In the genomic region with DNA sequence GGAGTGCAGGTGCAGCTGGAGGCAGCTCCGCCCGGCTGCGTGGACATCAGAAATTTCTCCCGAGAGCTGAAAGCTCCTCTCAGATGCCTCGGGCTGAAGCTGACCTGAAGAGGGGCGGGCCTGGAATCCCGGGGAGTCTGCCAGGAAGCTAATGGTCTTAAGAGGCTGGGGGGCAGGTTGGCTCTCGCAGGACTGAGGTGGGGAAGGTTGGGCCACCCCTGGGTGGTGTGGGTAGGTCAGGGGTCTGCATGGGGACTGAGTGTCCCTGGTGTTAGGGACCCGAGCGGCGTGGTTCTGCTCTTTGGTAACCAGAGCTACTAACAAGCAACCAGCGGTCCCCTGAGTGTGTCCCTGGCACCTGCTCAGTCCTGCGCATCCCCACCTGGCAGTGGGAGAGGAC, we compare ENCODE assay signal across 1 cellular context.
TF ChIP-seq lines count a peak whose summit lies in the region.

No MANE protein-coding gene starts in this region.

TF ChIP-seq in K562, 482 proteins besides CTCF, POLR2A, EP300 and RAD21:
- no peak for TF ChIP-seq FOXK2 (conservative IDR thresholded peaks at IDR 0.05 in 1 of 2, IDR thresholded peaks at IDR 0.05 in 1 of 2; ENCODE audit: low read depth in 2 of 2)
- no peak for TF ChIP-seq ZNF282 (CRISPR knock-in tag; IDR thresholded peaks at IDR 0.05)
- 0 out of 2 replicates have a peak, but pooled peaks have one; percentile 12 for TF ChIP-seq RBFOX2 (IDR thresholded peaks at IDR 0.05; ENCODE audit: low read depth, low read length)
